In the genomic region with DNA sequence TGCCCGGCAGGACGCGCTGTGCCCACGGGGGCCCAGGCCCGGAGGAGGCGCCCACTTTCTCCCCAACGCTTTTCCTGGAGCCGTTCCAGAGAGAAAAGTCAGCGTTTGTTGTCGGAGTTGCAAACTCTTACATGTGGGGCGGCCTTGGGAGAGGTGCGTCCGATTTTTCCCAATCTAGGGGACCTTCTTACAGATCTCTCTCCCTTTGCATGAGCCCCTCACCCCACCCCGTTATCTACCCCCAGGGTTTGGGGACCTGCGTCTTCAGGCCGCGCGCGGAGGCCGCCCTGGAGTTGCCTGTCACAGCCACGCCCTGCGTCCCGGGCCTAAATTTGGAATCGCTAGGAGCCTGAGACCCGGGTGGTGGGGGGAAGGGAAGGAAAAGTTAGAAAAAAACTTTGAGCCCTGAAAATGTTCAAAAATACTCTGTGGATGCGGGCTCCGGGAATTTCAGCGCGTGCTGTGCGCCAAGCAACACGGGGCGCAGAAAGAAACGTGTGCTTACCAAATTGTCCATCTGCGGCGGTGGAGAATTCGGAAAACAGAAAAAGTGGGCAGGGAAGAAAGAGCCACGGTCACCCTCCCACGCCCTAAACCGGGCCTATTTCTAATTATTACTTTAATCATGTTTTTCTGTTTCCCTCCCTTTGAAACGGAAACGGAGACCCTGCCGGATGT, we compare ENCODE assay signal across 1 cellular context.
TF ChIP-seq lines count a peak whose summit lies in the region.

No MANE protein-coding gene starts in this region.

TF ChIP-seq in HepG2, 621 proteins besides CTCF, POLR2A, EP300 and RAD21 (continued from another document):
- TF ChIP-seq, protein P1, sequence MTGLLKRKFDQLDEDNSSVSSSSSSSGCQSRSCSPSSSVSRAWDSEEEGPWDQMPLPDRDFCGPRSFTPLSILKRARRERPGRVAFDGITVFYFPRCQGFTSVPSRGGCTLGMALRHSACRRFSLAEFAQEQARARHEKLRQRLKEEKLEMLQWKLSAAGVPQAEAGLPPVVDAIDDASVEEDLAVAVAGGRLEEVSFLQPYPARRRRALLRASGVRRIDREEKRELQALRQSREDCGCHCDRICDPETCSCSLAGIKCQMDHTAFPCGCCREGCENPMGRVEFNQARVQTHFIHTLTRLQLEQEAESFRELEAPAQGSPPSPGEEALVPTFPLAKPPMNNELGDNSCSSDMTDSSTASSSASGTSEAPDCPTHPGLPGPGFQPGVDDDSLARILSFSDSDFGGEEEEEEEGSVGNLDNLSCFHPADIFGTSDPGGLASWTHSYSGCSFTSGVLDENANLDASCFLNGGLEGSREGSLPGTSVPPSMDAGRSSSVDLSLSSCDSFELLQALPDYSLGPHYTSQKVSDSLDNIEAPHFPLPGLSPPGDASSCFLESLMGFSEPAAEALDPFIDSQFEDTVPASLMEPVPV (CRISPR knock-in tag; IDR thresholded peaks at IDR 0.05): 0 out of 2 replicates have a peak, but pooled peaks have one; percentile 8
- TF ChIP-seq ZNF567 (CRISPR knock-in tag; IDR thresholded peaks at IDR 0.05; ENCODE audit: borderline replicate concordance): no peak
- TF ChIP-seq ZNF792 (CRISPR knock-in tag; IDR thresholded peaks at IDR 0.05): no peak
- TF ChIP-seq CBX2 (IDR thresholded peaks at IDR 0.05; ENCODE audit: low read depth, low read length): no peak
- no peak for TF ChIP-seq CBX2 (CRISPR knock-in tag; IDR thresholded peaks at IDR 0.05; ENCODE audit: low read depth)
- TF ChIP-seq SRY (CRISPR knock-in tag; IDR thresholded peaks at IDR 0.05): no peak; the same call in 1 of the 2 replicates
- TF ChIP-seq SAP130 (CRISPR knock-in tag; IDR thresholded peaks at IDR 0.05; ENCODE audit: low read depth): no peak
- TF ChIP-seq HMG20A (CRISPR knock-in tag; IDR thresholded peaks at IDR 0.05; ENCODE audit: borderline replicate concordance): no peak
- TF ChIP-seq, protein P2, sequence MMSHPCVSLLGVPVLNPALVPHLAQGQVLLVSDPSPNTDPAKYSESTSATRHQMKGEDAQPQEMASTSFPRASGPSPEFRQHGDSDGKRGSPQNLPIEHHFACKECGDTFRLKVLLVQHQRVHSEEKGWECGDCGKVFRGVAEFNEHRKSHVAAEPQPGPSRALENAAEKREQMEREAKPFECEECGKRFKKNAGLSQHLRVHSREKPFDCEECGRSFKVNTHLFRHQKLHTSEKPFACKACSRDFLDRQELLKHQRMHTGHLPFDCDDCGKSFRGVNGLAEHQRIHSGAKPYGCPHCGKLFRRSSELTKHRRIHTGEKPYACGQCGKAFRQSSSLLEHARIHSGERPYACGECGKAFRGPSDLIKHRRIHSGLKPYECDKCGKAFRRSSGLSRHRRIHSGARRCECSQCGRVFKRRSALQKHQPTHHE (CRISPR knock-in tag; IDR thresholded peaks at IDR 0.05; ENCODE audit: borderline replicate concordance): no peak
- TF ChIP-seq ZNF790 (CRISPR knock-in tag; IDR thresholded peaks at IDR 0.05; ENCODE audit: borderline replicate concordance): 0 out of 2 replicates have a peak, but pooled peaks have one; percentile 51
- TF ChIP-seq ZNF709 (CRISPR knock-in tag; IDR thresholded peaks at IDR 0.05): 0 out of 2 replicates have a peak, but pooled peaks have one; percentile 21
- no peak for TF ChIP-seq KLF13 (CRISPR knock-in tag; IDR thresholded peaks at IDR 0.05)
- TF ChIP-seq, protein P3, sequence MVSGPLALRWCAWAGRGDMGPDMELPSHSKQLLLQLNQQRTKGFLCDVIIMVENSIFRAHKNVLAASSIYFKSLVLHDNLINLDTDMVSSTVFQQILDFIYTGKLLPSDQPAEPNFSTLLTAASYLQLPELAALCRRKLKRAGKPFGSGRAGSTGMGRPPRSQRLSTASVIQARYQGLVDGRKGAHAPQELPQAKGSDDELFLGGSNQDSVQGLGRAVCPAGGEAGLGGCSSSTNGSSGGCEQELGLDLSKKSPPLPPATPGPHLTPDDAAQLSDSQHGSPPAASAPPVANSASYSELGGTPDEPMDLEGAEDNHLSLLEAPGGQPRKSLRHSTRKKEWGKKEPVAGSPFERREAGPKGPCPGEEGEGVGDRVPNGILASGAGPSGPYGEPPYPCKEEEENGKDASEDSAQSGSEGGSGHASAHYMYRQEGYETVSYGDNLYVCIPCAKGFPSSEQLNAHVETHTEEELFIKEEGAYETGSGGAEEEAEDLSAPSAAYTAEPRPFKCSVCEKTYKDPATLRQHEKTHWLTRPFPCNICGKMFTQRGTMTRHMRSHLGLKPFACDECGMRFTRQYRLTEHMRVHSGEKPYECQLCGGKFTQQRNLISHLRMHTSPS (CRISPR knock-in tag; IDR thresholded peaks at IDR 0.05; ENCODE audit: low read depth): no peak
- no peak for TF ChIP-seq DNMT1 (CRISPR knock-in tag; IDR thresholded peaks at IDR 0.05)
- TF ChIP-seq ZNF746 (CRISPR knock-in tag; IDR thresholded peaks at IDR 0.05): no peak
- TF ChIP-seq, protein P4, sequence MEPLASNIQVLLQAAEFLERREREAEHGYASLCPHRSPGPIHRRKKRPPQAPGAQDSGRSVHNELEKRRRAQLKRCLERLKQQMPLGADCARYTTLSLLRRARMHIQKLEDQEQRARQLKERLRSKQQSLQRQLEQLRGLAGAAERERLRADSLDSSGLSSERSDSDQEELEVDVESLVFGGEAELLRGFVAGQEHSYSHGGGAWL (CRISPR knock-in tag; IDR thresholded peaks at IDR 0.05): no peak
- peak; percentile 54; the same call in 1 of the 2 replicates for TF ChIP-seq ZNF33B (CRISPR knock-in tag; IDR thresholded peaks at IDR 0.05)
- TF ChIP-seq MZF1 (CRISPR knock-in tag; IDR thresholded peaks at IDR 0.05; ENCODE audit: borderline replicate concordance): no peak
- TF ChIP-seq ZMAT3 (CRISPR knock-in tag; conservative IDR thresholded peaks at IDR 0.05): no peak
- no peak for TF ChIP-seq SMARCC2 (IDR thresholded peaks at IDR 0.05)
TF ChIP-seq in HepG2: peak in this region for 23.
